Comparison of ENCODE assay signal across 19 cellular contexts in the genomic region with DNA sequence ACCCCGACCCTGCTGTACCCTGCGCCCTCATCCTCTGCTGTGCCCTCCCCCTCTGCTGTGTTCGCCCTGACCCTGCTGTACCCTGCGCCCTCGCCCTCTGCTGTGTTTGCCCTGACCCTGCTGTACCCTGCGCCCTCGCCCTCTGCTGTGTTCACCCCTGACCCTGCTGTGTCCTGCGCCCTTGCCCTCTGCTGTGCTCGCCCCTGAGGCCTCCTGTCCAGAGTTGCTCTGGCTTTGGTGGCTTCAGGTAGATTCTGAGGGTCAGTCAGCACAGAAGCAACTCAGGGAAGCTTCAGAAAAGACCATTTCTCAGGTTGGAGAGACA. TPM values are rescaled to one million over a fixed set of nuclear protein-coding genes. Genes with fewer than 3 reads are reported as not detected.
DNase-seq lines count a peak whose midpoint lies in the region; ATAC-seq, FAIRE-seq and TF ChIP-seq lines count a peak whose summit lies in the region.
"Had no signal": no experiment of that assay in that cellular context is flagged by ENCODE, and none has a peak within 500 bp of the region (broad histone marks: within the 10 kb centered on the region; RNA-seq: fewer than 3 reads in every experiment).

No MANE protein-coding gene starts in this region.

- peak overlapping the region; percentile 42 for H3K27ac Mint-ChIP-seq in activated CD4-positive, alpha-beta memory T cell treated with anti-CD3 and anti-CD28 coated beads for 36 hours
- no peak overlapping the region for H3K27ac Mint-ChIP-seq in activated CD4-positive, alpha-beta memory T cell treated with anti-CD3 and anti-CD28 coated beads, Interleukin-2, amount 10 ng/mL, durations not matched to agents 7 days and 5 days
- H3K27ac Mint-ChIP-seq in H9: peak overlapping the region; percentile 34 to 55 (median 49); a peak in 3 of 7 replicates
- H3K27ac Mint-ChIP-seq in central memory CD8-positive, alpha-beta T cell (ENCODE audit: low read depth): peak overlapping the region; percentile 78

- no peaks in the 10 kb centered on the region for H3K79me2 ChIP-seq in H9 (ENCODE audit: insufficient read depth, low read length)

- FAIRE-seq in frontal cortex (lab: Jason Lieb, UNC): no peak
- FAIRE-seq: D721Med, G401.6, GM12891 had no signal

- H2AFZ ChIP-seq in H9 (ENCODE audit: low read length) (no peak overlapping the region), neuronal stem cell (ENCODE audit: low read length) (no peak overlapping the region)

- H4K8ac ChIP-seq in H9 (replicated peaks; ENCODE audit: insufficient read length, low read depth, low read length) (no peak overlapping the region), neuronal stem cell (ENCODE audit: low read depth, low read length) (no peak overlapping the region)

- H3K27me3 Mint-ChIP-seq in activated CD4-positive, alpha-beta memory T cell treated with anti-CD3 and anti-CD28 coated beads for 36 hours: no peaks in the 10 kb centered on the region
- no peaks in the 10 kb centered on the region for H3K27me3 Mint-ChIP-seq in activated CD4-positive, alpha-beta memory T cell treated with anti-CD3 and anti-CD28 coated beads, Interleukin-2, amount 10 ng/mL, durations not matched to agents 7 days and 5 days
- no peaks in the 10 kb centered on the region; the same call in 1 of the 2 replicates for H3K27me3 Mint-ChIP-seq in H9 (ENCODE audit: low read depth)
- H3K27me3 Mint-ChIP-seq in central memory CD8-positive, alpha-beta T cell: no peaks in the 10 kb centered on the region

- H3K79me1 ChIP-seq in H9 (ENCODE audit: insufficient read depth, low read depth, low read length, poor library complexity, severe bottlenecking) (no peaks in the 10 kb centered on the region), neuronal stem cell (ENCODE audit: low read depth, low read length) (peaks cover 2% of the 10 kb centered on the region)

- H2AK5ac ChIP-seq in H9 (ENCODE audit: insufficient read length, low read length): no peak overlapping the region
- H2AK5ac ChIP-seq in neuronal stem cell (ENCODE audit: low read depth, low read length): no peak overlapping the region

- H3K36me3 Mint-ChIP-seq in activated CD4-positive, alpha-beta memory T cell treated with anti-CD3 and anti-CD28 coated beads for 36 hours: peaks cover 56% of the 10 kb centered on the region
- H3K36me3 Mint-ChIP-seq in activated CD4-positive, alpha-beta memory T cell treated with anti-CD3 and anti-CD28 coated beads, Interleukin-2, amount 10 ng/mL, durations not matched to agents 7 days and 5 days (ENCODE audit: low read depth): peaks cover 77% of the 10 kb centered on the region
- peaks cover 41 to 80% (median 78%) of the 10 kb centered on the region in 3 experiments; a peak in 6 of 7 replicates for H3K36me3 Mint-ChIP-seq in H9 (ENCODE audit: insufficient read depth in 1 of 3, low read depth in 3 of 3)
- H3K36me3 Mint-ChIP-seq in central memory CD8-positive, alpha-beta T cell (ENCODE audit: insufficient read depth): peaks cover 96% of the 10 kb centered on the region

- H3K9ac ChIP-seq in H9 (ENCODE audit: extremely low read depth, insufficient read length, low read length) (no peak overlapping the region), neuronal stem cell (ENCODE audit: low read depth, low read length, poor library complexity) (peak overlapping the region; percentile 44)

- peaks cover 34% of the 10 kb centered on the region for H3K4me1 Mint-ChIP-seq in activated CD4-positive, alpha-beta memory T cell treated with anti-CD3 and anti-CD28 coated beads for 36 hours (ENCODE audit: low read depth)
- H3K4me1 Mint-ChIP-seq in activated CD4-positive, alpha-beta memory T cell treated with anti-CD3 and anti-CD28 coated beads, Interleukin-2, amount 10 ng/mL, durations not matched to agents 7 days and 5 days: peaks cover 39% of the 10 kb centered on the region
- H3K4me1 Mint-ChIP-seq in H9: peaks cover 9 to 19% of the 10 kb centered on the region in 2 experiments
- H3K4me1 Mint-ChIP-seq in central memory CD8-positive, alpha-beta T cell: peaks cover 36% of the 10 kb centered on the region

- no peak overlapping the region for H3K4me2 ChIP-seq in H9 (ENCODE audit: insufficient read depth, insufficient read length, low read length)
- no peak overlapping the region for H3K4me2 ChIP-seq in neuronal stem cell (ENCODE audit: insufficient read depth, low read length, poor library complexity, severe bottlenecking)

- no peak overlapping the region for H3K4me3 ChIP-seq in neuronal stem cell (ENCODE audit: low read length in 2 of 2)

- no peak overlapping the region for H2BK5ac ChIP-seq in H9 (ENCODE audit: insufficient read length, low read length)
- H2BK5ac ChIP-seq in neuronal stem cell (ENCODE audit: low read length): no peak overlapping the region

- H3K9me3 ChIP-seq in H9 (ENCODE audit: control insufficient read depth, low read depth, low read length) (no peaks in the 10 kb centered on the region), neuronal stem cell (replicated peaks in 1 of 2; ENCODE audit: control insufficient read depth in 2 of 2, insufficient read depth in 1 of 2, low read depth in 1 of 2, low read length in 2 of 2) (no peaks in the 10 kb centered on the region)

- no peak overlapping the region for H3K56ac ChIP-seq in H9 (ENCODE audit: insufficient read length, low read depth, low read length)

- peaks cover 32 to 95% of the 10 kb centered on the region in 2 donors for H3K36me3 ChIP-seq in neuronal stem cell (replicated peaks in 1 of 2; ENCODE audit: control insufficient read depth in 2 of 2, insufficient read depth in 2 of 2, low read length in 2 of 2)

- CTCF ChIA-PET in activated CD4-positive, alpha-beta memory T cell treated with anti-CD3 and anti-CD28 coated beads for 36 hours (lab: Charles Lee): interaction anchor here (1.3 kb wide), 1 partner anchor 27 kb away, joined by 3 read pairs; no protein-coding TSS in a partner anchor
- CTCF ChIA-PET in activated CD4-positive, alpha-beta memory T cell treated with anti-CD3 and anti-CD28 coated beads, Interleukin-2, amount 10 ng/mL, durations not matched to agents 7 days and 5 days (lab: Charles Lee): no interaction called here

- no peak overlapping the region for H4K91ac ChIP-seq in H9 (ENCODE audit: insufficient read length, low read depth, low read length)
- H4K91ac ChIP-seq in neuronal stem cell (ENCODE audit: low read depth, low read length, poor library complexity): no peak overlapping the region

- intact Hi-C loops in activated CD4-positive, alpha-beta memory T cell treated with anti-CD3 and anti-CD28 coated beads for 36 hours (cut with micrococcal nuclease): no loop called here

- H3K27ac ChIP-seq in H9 (ENCODE audit: insufficient read length, low read depth, low read length): no peak overlapping the region
- H3K27ac ChIP-seq in neuronal stem cell (replicated peaks; ENCODE audit: low read length): no peak overlapping the region
- H3K27ac ChIP-seq: C4-2B had no signal

- no peak overlapping the region for H3K14ac ChIP-seq in H9 (ENCODE audit: insufficient read depth, low read length)
- H3K14ac ChIP-seq in neuronal stem cell (ENCODE audit: low read length): no peak overlapping the region

- no peak for DNase-seq in activated CD4-positive, alpha-beta memory T cell treated with anti-CD3 and anti-CD28 coated beads for 36 hours
- DNase-seq in activated CD4-positive, alpha-beta memory T cell treated with anti-CD3 and anti-CD28 coated beads, Interleukin-2, amount 10 ng/mL, durations not matched to agents 7 days and 5 days: no peak
- DNase-seq in H9: no peak
- no peak for DNase-seq in central memory CD8-positive, alpha-beta T cell (ENCODE audit: low spot score in 2 of 2)
- DNase-seq in neuronal stem cell (ENCODE audit: low spot score): no peak
- DNase-seq in frontal cortex (ENCODE audit: low spot score in 2 of 2): no peak
- DNase-seq in NCI-H187 treated with DMSO at 0.1 percent for 48 hours (lab: John Stamatoyannopoulos, UW): no peak
- DNase-seq in C1 segment of cervical spinal cord (lab: John Stamatoyannopoulos, UW): no peak
- DNase-seq: 8988T; DMS79 treated with DMSO at 0.1 percent for 48 hours; NCI-H2107; NCI-H226; NCI-H526; NK-92 treated with Interleukin-12 subunit alpha and Interleukin-12 subunit beta, amount 100 ng/mL, for 24 hours; OCI-M1 had no signal

- ATAC-seq in central memory CD8-positive, alpha-beta T cell (replicated peaks; ENCODE audit: extremely low read depth, poor library complexity, severe bottlenecking): no peak

- WGBS in H9 (ENCODE audit: extremely low coverage, insufficient read length, low lambda C conversion rate): no CpG with 5 or more reads among the region's 9 CpGs
- no CpG with 5 or more reads among the region's 9 CpGs for WGBS in neuronal stem cell (ENCODE audit: extremely low coverage in 2 of 2, insufficient read length in 2 of 2, insufficient replicate concordance in 1 of 2), 2 donors

- POLR2A ChIA-PET in activated CD4-positive, alpha-beta memory T cell treated with anti-CD3 and anti-CD28 coated beads for 36 hours (lab: Charles Lee): interaction anchor here (1.1 kb wide), 1 partner anchor 9 kb away, joined by 3 read pairs; no protein-coding TSS in a partner anchor
- POLR2A ChIA-PET in activated CD4-positive, alpha-beta memory T cell treated with anti-CD3 and anti-CD28 coated beads, Interleukin-2, amount 10 ng/mL, durations not matched to agents 7 days and 5 days (lab: Charles Lee): interaction anchor here (1.7 to 3.8 kb wide), 3 partner anchors 9 to 26 kb away, joined by 5 to 34 read pairs (median 6); no protein-coding TSS in a partner anchor

- H3K4me1 ChIP-seq in H9 (ENCODE audit: insufficient read depth, low read length) (no peaks in the 10 kb centered on the region), neuronal stem cell (ENCODE audit: control insufficient read depth in 2 of 2, insufficient read depth in 1 of 2, low read depth in 1 of 2, low read length in 2 of 2) (peaks cover 2 to 13% of the 10 kb centered on the region in 2 donors)

- H2BK12ac ChIP-seq in H9 (ENCODE audit: insufficient read length, low read depth, low read length) (no peak overlapping the region), neuronal stem cell (ENCODE audit: low read length) (no peak overlapping the region)

- no peak overlapping the region for H3K23ac ChIP-seq in H9 (ENCODE audit: insufficient read length, low read depth, low read length)
- peak overlapping the region; percentile 85 for H3K23ac ChIP-seq in neuronal stem cell (ENCODE audit: low read depth, low read length, poor library complexity)

- no peak for TF ChIP-seq CTCF in H9 (conservative IDR thresholded peaks at IDR 0.05)

- no peaks in the 10 kb centered on the region for H3K27me3 ChIP-seq in H9 (ENCODE audit: insufficient read depth, low read length)
- no peaks in the 10 kb centered on the region for H3K27me3 ChIP-seq in neuronal stem cell (ENCODE audit: control insufficient read depth in 3 of 3, insufficient read depth in 3 of 3, low read depth in 1 of 3, low read length in 3 of 3)

- H2BK20ac ChIP-seq in H9 (ENCODE audit: low read depth, low read length, poor library complexity, severe bottlenecking): no peak overlapping the region

- H4K20me1 ChIP-seq in H9 (ENCODE audit: control insufficient read depth, insufficient read depth, insufficient read length): no peaks in the 10 kb centered on the region

- no peak overlapping the region for H4K5ac ChIP-seq in H9 (ENCODE audit: insufficient read length, low read depth, low read length)

- H3K18ac ChIP-seq in H9 (ENCODE audit: insufficient read length, low read depth, low read length) (no peak overlapping the region), neuronal stem cell (ENCODE audit: low read length) (no peak overlapping the region)

- no peak overlapping the region for H3K4me3 Mint-ChIP-seq in activated CD4-positive, alpha-beta memory T cell treated with anti-CD3 and anti-CD28 coated beads for 36 hours
- no peak overlapping the region for H3K4me3 Mint-ChIP-seq in activated CD4-positive, alpha-beta memory T cell treated with anti-CD3 and anti-CD28 coated beads, Interleukin-2, amount 10 ng/mL, durations not matched to agents 7 days and 5 days
- no peak overlapping the region for H3K4me3 Mint-ChIP-seq in H9
- peak overlapping the region; percentile 6 for H3K4me3 Mint-ChIP-seq in central memory CD8-positive, alpha-beta T cell

- H2BK15ac ChIP-seq in H9 (ENCODE audit: low read depth, low read length) (no peak overlapping the region), neuronal stem cell (ENCODE audit: low read length) (no peak overlapping the region)

- no peaks in the 10 kb centered on the region for H3K9me3 Mint-ChIP-seq in activated CD4-positive, alpha-beta memory T cell treated with anti-CD3 and anti-CD28 coated beads for 36 hours
- H3K9me3 Mint-ChIP-seq in activated CD4-positive, alpha-beta memory T cell treated with anti-CD3 and anti-CD28 coated beads, Interleukin-2, amount 10 ng/mL, durations not matched to agents 7 days and 5 days: no peaks in the 10 kb centered on the region
- H3K9me3 Mint-ChIP-seq in H9: no peaks in the 10 kb centered on the region; a peak in 1 of 5 replicates
- no peaks in the 10 kb centered on the region for H3K9me3 Mint-ChIP-seq in central memory CD8-positive, alpha-beta T cell

- no peak overlapping the region for H3T11ph ChIP-seq in H9 (ENCODE audit: low read length)

- H3K4ac ChIP-seq in H9 (ENCODE audit: low read depth, low read length): no peak overlapping the region
- no peak overlapping the region for H3K4ac ChIP-seq in neuronal stem cell (ENCODE audit: low read length)

- no peaks in the 10 kb centered on the region for H3K23me2 ChIP-seq in H9 (ENCODE audit: insufficient read length, low read depth, low read length, poor library complexity, severe bottlenecking)

- no peak overlapping the region for H2BK120ac ChIP-seq in H9 (ENCODE audit: low read depth, low read length, poor library complexity, severe bottlenecking)
- no peak overlapping the region for H2BK120ac ChIP-seq in neuronal stem cell (ENCODE audit: low read depth, low read length)

RNA-seq across cellular contexts. Expression of gene ZNF276, which starts 11.5 kb away (rescaled TPM):
- 10 to 100 TPM; 22.1 to 25.6 TPM for total RNA-seq in activated CD4-positive, alpha-beta memory T cell treated with anti-CD3 and anti-CD28 coated beads for 36 hours
- total RNA-seq in activated CD4-positive, alpha-beta memory T cell treated with anti-CD3 and anti-CD28 coated beads, Interleukin-2, amount 10 ng/mL, durations not matched to agents 7 days and 5 days: 10 to 100 TPM; 50.4 to 56.5 TPM
- total RNA-seq in H9 (2021) (17.4 and 18.6 TPM in 2 replicates), frontal cortex (11.8 TPM)
- polyA plus RNA-seq in neuronal stem cell (2013, experiment 1 of 2): 7.1 TPM
- 7.7 TPM for polyA plus RNA-seq in neuronal stem cell (2013, experiment 2 of 2)

RNA-seq across cellular contexts. Expression of gene VPS9D1, which starts 12.2 kb away (rescaled TPM):
- total RNA-seq in activated CD4-positive, alpha-beta memory T cell treated with anti-CD3 and anti-CD28 coated beads for 36 hours: 1 to 10 TPM; 2.9 to 3.2 TPM
- 1 to 10 TPM; 7.0 to 7.8 TPM for total RNA-seq in activated CD4-positive, alpha-beta memory T cell treated with anti-CD3 and anti-CD28 coated beads, Interleukin-2, amount 10 ng/mL, durations not matched to agents 7 days and 5 days
- 5.6 and 6.0 TPM in 2 replicates for total RNA-seq in H9 (2021)
- polyA plus RNA-seq in neuronal stem cell (2013, experiment 1 of 2): 5.9 TPM
- 6.0 TPM for polyA plus RNA-seq in neuronal stem cell (2013, experiment 2 of 2)
- 7.7 TPM for total RNA-seq in frontal cortex

RNA-seq across cellular contexts. Expression of gene SPATA2L, which starts 31.4 kb away (rescaled TPM):
- 1 to 10 TPM; 6.8 to 7.6 TPM for total RNA-seq in activated CD4-positive, alpha-beta memory T cell treated with anti-CD3 and anti-CD28 coated beads for 36 hours
- 10 to 100 TPM in 1 of 2 experiments, 1 to 10 TPM in 1; 9.4 to 10.0 TPM for total RNA-seq in activated CD4-positive, alpha-beta memory T cell treated with anti-CD3 and anti-CD28 coated beads, Interleukin-2, amount 10 ng/mL, durations not matched to agents 7 days and 5 days
- total RNA-seq in H9 (2021): 27.1 and 27.4 TPM in 2 replicates
- polyA plus RNA-seq in neuronal stem cell (2013, experiment 1 of 2): 5.0 TPM
- 5.5 TPM for polyA plus RNA-seq in neuronal stem cell (2013, experiment 2 of 2)
- total RNA-seq in frontal cortex: 20.0 TPM

RNA-seq across cellular contexts. Expression of gene CDK10, which starts 46.4 kb away (rescaled TPM):
- total RNA-seq in activated CD4-positive, alpha-beta memory T cell treated with anti-CD3 and anti-CD28 coated beads for 36 hours: 10 to 100 TPM; 90.0 to 92.4 TPM
- total RNA-seq in activated CD4-positive, alpha-beta memory T cell treated with anti-CD3 and anti-CD28 coated beads, Interleukin-2, amount 10 ng/mL, durations not matched to agents 7 days and 5 days: 10 to 100 TPM; 73.2 to 74.0 TPM
- total RNA-seq in H9 (2021) (76.6 and 77.1 TPM in 2 replicates), frontal cortex (30.6 TPM)
- polyA plus RNA-seq in neuronal stem cell (2013, experiment 1 of 2): 59.5 TPM
- 57.9 TPM for polyA plus RNA-seq in neuronal stem cell (2013, experiment 2 of 2)
